Comparison of ENCODE assay signal across 17 cellular contexts in the genomic region with DNA sequence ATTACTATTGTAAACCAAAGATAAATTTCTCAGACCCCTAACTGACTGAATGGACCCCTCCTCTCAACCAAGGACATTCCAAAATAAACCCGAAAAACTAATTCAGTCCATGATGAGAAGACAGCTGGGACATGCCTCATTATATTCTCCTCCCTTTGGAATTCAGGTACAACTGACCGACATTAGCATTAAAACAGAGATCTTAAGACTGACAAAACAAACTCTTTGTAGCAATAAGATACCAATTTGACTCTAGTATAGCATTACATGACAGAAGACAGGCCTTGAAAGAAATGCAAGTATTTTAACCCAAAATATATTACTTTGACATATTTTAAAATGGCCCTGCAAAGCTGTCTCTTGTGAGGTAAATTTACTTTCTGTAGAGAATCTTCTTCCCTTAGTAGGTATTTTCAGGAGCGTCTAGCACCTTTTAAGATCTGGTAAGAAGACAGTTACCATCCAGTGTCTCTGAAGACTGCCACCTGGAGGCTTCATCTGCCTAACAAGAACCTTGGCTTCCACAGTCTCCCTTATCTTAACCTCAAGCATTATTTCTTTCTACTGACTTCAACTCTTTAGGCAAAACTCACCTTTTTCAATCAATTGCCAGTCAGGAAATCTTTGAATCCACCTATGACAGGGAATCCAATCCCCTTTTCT.
DNase-seq lines count a peak whose midpoint lies in the region; ATAC-seq and TF ChIP-seq lines count a peak whose summit lies in the region.
"Had no signal": no experiment of that assay in that cellular context is flagged by ENCODE, and none has a peak within 500 bp of the region (broad histone marks: within the 10 kb centered on the region; RNA-seq: fewer than 3 reads in every experiment).

No MANE protein-coding gene starts in this region.

- H3K27me3 ChIP-seq in MM.1S (replicated peaks; ENCODE audit: insufficient read depth, low read length) = no peaks in the 10 kb centered on the region
- H3K27me3 ChIP-seq: esophagus squamous epithelium, Peyer's patch, right lobe of liver had no signal

- no peaks in the 10 kb centered on the region; the same call in 1 of the 2 replicates for H3K36me3 ChIP-seq in MM.1S (replicated peaks; ENCODE audit: insufficient read depth, low read length)
- H3K36me3 ChIP-seq: esophagus squamous epithelium, Peyer's patch, right lobe of liver had no signal

- no peaks in the 10 kb centered on the region for H3K9me3 Mint-ChIP-seq in HFFc6
- H3K9me3 Mint-ChIP-seq: activated CD4-positive, alpha-beta memory T cell treated with anti-CD3 and anti-CD28 coated beads, Interleukin-2, amount 10 ng/mL, durations not matched to agents 7 days and 5 days had no signal

- no peaks in the 10 kb centered on the region for H4K20me1 ChIP-seq in MM.1S (ENCODE audit: insufficient read depth, low read length)

- no peak overlapping the region for H3K27ac Mint-ChIP-seq in HFFc6
- H3K27ac Mint-ChIP-seq: activated CD4-positive, alpha-beta memory T cell treated with anti-CD3 and anti-CD28 coated beads, Interleukin-2, amount 10 ng/mL, durations not matched to agents 7 days and 5 days; naive thymus-derived CD4-positive, alpha-beta T cell had no signal

- H3K4me3 ChIP-seq in AG09309 (ENCODE audit: control insufficient read depth, low read depth, low read length) = no peak overlapping the region
- H3K4me3 ChIP-seq in MM.1S (ENCODE audit: low read length) = no peak overlapping the region
- H3K4me3 ChIP-seq: esophagus squamous epithelium, Peyer's patch, right lobe of liver had no signal

- no peaks in the 10 kb centered on the region for H3K4me1 ChIP-seq in MM.1S (ENCODE audit: low read length)
- H3K4me1 ChIP-seq: esophagus squamous epithelium, Peyer's patch, right lobe of liver had no signal

- no peak overlapping the region for H3K4me2 ChIP-seq in MM.1S (ENCODE audit: low read depth, low read length)
- H3K4me2 ChIP-seq: KMS-11 had no signal

- H3K27ac ChIP-seq in MM.1S (ENCODE audit: low read length) = no peak overlapping the region
- H3K27ac ChIP-seq: esophagus squamous epithelium, KMS-11, Peyer's patch, right lobe of liver had no signal

- no peak overlapping the region for H3K9ac ChIP-seq in MM.1S (ENCODE audit: low read length)
- H3K9ac ChIP-seq: KMS-11 had no signal

- H3K9me3 ChIP-seq in MM.1S (replicated peaks; ENCODE audit: insufficient read depth, low read length) = no peaks in the 10 kb centered on the region
- H3K9me3 ChIP-seq: right lobe of liver had no signal

- H3K36me3 Mint-ChIP-seq in HFFc6 (ENCODE audit: low read depth) = no peaks in the 10 kb centered on the region
- H3K36me3 Mint-ChIP-seq: naive thymus-derived CD4-positive, alpha-beta T cell had no signal

- H2AFZ ChIP-seq in MM.1S (ENCODE audit: low read length) = no peak overlapping the region

- no peaks in the 10 kb centered on the region for H3K9me2 ChIP-seq in MM.1S (replicated peaks; ENCODE audit: insufficient read depth, low read length)

- no peaks in the 10 kb centered on the region for H3F3A ChIP-seq in MM.1S (ENCODE audit: insufficient read depth, low read length)

- TF ChIP-seq CTCF in AG09309 (IDR thresholded peaks at IDR 0.05; ENCODE audit: control insufficient read depth, insufficient read depth, low read depth, low read length, missing control alignments) = peak; percentile 8
- TF ChIP-seq CTCF in HFFc6 (IDR thresholded peaks at IDR 0.05) = peak; percentile 61; the same call in 1 of the 2 replicates
- TF ChIP-seq CTCF in MM.1S (IDR thresholded peaks at IDR 0.05; ENCODE audit: low read length) = no peak

- no peak for DNase-seq in AG09309 (ENCODE audit: low read depth)
- DNase-seq in HFFc6 = no peak
- peak; percentile 61 for DNase-seq in iPS DF 19.7 (ENCODE audit: low read depth, low spot score)
- DNase-seq in activated CD8-positive, alpha-beta memory T cell treated with anti-CD3 and anti-CD28 coated beads, Interleukin-2, amount 50 U/mL, for 4 hours = no peak
- DNase-seq in NCI-H1417 treated with DMSO at 0.1 percent for 48 hours (lab: John Stamatoyannopoulos, UW) = no peak
- no peak for DNase-seq in MM.1S
- DNase-seq: activated CD4-positive, alpha-beta memory T cell treated with anti-CD3 and anti-CD28 coated beads, Interleukin-2, amount 10 ng/mL, durations not matched to agents 7 days and 5 days; activated gamma-delta T cell treated with Interleukin-2 at 50 U/mL for 16 hours; C1 segment of cervical spinal cord; esophagus squamous epithelium; kidney; naive thymus-derived CD4-positive, alpha-beta T cell; Peyer's patch; right lobe of liver had no signal

- H3K4me3 Mint-ChIP-seq in HFFc6 = no peak overlapping the region
- H3K4me3 Mint-ChIP-seq: activated CD4-positive, alpha-beta memory T cell treated with anti-CD3 and anti-CD28 coated beads, Interleukin-2, amount 10 ng/mL, durations not matched to agents 7 days and 5 days; naive thymus-derived CD4-positive, alpha-beta T cell had no signal

- no peaks in the 10 kb centered on the region for H3K79me2 ChIP-seq in MM.1S (ENCODE audit: low read length)

- no peaks in the 10 kb centered on the region for H3K27me3 Mint-ChIP-seq in HFFc6 (ENCODE audit: insufficient read depth)
- H3K27me3 Mint-ChIP-seq: activated CD4-positive, alpha-beta memory T cell treated with anti-CD3 and anti-CD28 coated beads, Interleukin-2, amount 10 ng/mL, durations not matched to agents 7 days and 5 days; naive thymus-derived CD4-positive, alpha-beta T cell had no signal

- H3K4me1 Mint-ChIP-seq in HFFc6 (ENCODE audit: low read depth) = no peaks in the 10 kb centered on the region; the same call in 1 of the 2 replicates
- H3K4me1 Mint-ChIP-seq: activated CD4-positive, alpha-beta memory T cell treated with anti-CD3 and anti-CD28 coated beads, Interleukin-2, amount 10 ng/mL, durations not matched to agents 7 days and 5 days; naive thymus-derived CD4-positive, alpha-beta T cell had no signal

- ATAC-seq in SK-N-SH treated with all-trans-retinoic acid at 6 μM for 48 hours (peak; percentile 65), HG03097 (IDR thresholded peaks at IDR 0.05; ENCODE audit: low FRiP score, unreplicated experiment) (no peak)
- ATAC-seq: naive thymus-derived CD4-positive, alpha-beta T cell; right lobe of liver had no signal

TF ChIP-seq in SK-N-SH treated with all-trans-retinoic acid at 6 μM for 48 hours, 23 proteins besides CTCF, POLR2A, EP300 and RAD21 (continues in another document):
- TF ChIP-seq CREB5 (CRISPR knock-in tag; IDR thresholded peaks at IDR 0.05; ENCODE audit: low read depth) (no peak), RARB (CRISPR knock-in tag; IDR thresholded peaks at IDR 0.05) (no peak), PATZ1 (CRISPR knock-in tag; IDR thresholded peaks at IDR 0.05; ENCODE audit: borderline replicate concordance) (no peak), TSHZ2 (CRISPR knock-in tag; IDR thresholded peaks at IDR 0.05) (no peak), PPARA (CRISPR knock-in tag; IDR thresholded peaks at IDR 0.05; ENCODE audit: borderline replicate concordance) (no peak)
